8 cellular contexts compared by ENCODE assay signal in the genomic region with DNA sequence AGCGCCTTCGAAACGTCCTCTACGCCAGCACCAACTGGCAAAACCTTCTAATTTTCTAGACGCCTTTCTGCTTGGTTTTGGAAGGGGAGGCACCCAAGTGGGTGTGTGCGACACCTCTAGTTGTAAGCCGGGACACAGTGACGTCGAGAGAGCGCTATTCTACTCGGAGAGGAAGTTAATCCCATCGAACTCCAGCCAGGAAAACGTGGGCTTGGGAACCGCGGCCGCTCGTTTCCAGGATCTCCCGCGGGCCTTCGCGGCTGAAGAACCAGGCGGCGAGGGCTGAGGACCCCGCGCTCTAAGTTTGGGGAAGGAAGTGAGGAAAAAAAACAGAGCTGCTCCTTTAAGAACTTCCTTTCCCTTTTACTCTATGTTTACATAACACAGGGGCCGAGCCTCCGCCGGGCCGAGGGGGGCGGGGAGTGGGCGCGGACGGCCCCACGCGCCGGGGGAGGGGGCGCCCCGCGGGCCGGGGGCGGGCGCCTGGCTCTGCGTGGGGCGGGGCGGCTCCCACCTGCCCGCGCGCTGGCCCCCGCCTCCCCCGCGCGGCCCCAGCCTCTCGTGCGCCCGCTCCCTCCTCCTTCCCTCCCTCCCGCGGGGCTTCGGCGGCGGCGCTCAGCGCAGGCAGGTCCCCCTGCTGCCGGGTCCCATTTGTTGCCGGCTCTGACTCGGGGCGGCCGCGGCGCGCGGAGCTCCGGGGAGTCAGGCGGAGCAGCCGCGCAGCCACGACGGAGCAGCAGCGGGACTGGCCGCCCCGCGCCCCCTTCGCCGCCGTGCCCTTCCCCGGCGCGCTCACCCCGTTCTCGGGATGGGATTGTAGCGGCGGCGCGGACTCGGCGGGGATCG. TPM values are rescaled to one million over a fixed set of nuclear protein-coding genes. Genes with fewer than 3 reads are reported as not detected.
DNase-seq lines count a peak whose midpoint lies in the region; ATAC-seq and TF ChIP-seq lines count a peak whose summit lies in the region.

A gene with protein sequence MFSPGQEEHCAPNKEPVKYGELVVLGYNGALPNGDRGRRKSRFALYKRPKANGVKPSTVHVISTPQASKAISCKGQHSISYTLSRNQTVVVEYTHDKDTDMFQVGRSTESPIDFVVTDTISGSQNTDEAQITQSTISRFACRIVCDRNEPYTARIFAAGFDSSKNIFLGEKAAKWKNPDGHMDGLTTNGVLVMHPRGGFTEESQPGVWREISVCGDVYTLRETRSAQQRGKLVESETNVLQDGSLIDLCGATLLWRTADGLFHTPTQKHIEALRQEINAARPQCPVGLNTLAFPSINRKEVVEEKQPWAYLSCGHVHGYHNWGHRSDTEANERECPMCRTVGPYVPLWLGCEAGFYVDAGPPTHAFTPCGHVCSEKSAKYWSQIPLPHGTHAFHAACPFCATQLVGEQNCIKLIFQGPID (plus strand): TSS at position 647 of the 846 bp plus-strand sequence. CDS start 250 bp downstream, outside the sequence.

- peak within 1 kb of the TSS; percentile 70 for H3K4me3 ChIP-seq in fibroblast of mammary gland (ENCODE audit: control insufficient read depth, low read depth, low read length)

- H3K4me3 Mint-ChIP-seq in activated T-helper 2 cell treated with anti-CD3 and anti-CD28 coated beads, Interferon-gamma antibody, Interleukin-2, Interleukin-4, amounts not matched to agents 10 μg/mL and 5 μg/mL and 100 μg/mL, durations not matched to agents 14 hours and 24 hours and 36 hours (ENCODE audit: low read depth): peak within 1 kb of the TSS; percentile 88
- peak within 1 kb of the TSS; percentile 97 for H3K4me3 Mint-ChIP-seq in natural killer cell
- H3K4me3 Mint-ChIP-seq in stimulated activated naive B cell treated with anti-CD40 and anti-IgM and Interleukin-4, amounts not matched to agents 10 μg/mL and 1 μg/mL and 100 μg/mL, for 72 hours: peak within 1 kb of the TSS; percentile 96 to 99

- TF ChIP-seq CTCF in fibroblast of mammary gland (conservative IDR thresholded peaks at IDR 0.05; ENCODE audit: control insufficient read depth, insufficient read depth, low read depth, low read length) (no peak), natural killer cell (IDR thresholded peaks at IDR 0.05) (no peak)

- no peaks in the 10 kb centered on the region for H3K9me3 Mint-ChIP-seq in activated T-helper 2 cell treated with anti-CD3 and anti-CD28 coated beads, Interferon-gamma antibody, Interleukin-2, Interleukin-4, amounts not matched to agents 10 μg/mL and 5 μg/mL and 100 μg/mL, durations not matched to agents 14 hours and 24 hours and 36 hours
- no peaks in the 10 kb centered on the region for H3K9me3 Mint-ChIP-seq in natural killer cell
- H3K9me3 Mint-ChIP-seq in stimulated activated naive B cell treated with anti-CD40 and anti-IgM and Interleukin-4, amounts not matched to agents 10 μg/mL and 1 μg/mL and 100 μg/mL, for 72 hours: no peaks in the 10 kb centered on the region

- H3K27ac Mint-ChIP-seq in activated T-helper 2 cell treated with anti-CD3 and anti-CD28 coated beads, Interferon-gamma antibody, Interleukin-2, Interleukin-4, amounts not matched to agents 10 μg/mL and 5 μg/mL and 100 μg/mL, durations not matched to agents 14 hours and 24 hours and 36 hours: peak within 1 kb of the TSS; percentile 54
- H3K27ac Mint-ChIP-seq in natural killer cell: peak within 1 kb of the TSS; percentile 95 to 96
- H3K27ac Mint-ChIP-seq in stimulated activated naive B cell treated with anti-CD40 and anti-IgM and Interleukin-4, amounts not matched to agents 10 μg/mL and 1 μg/mL and 100 μg/mL, for 72 hours: peak within 1 kb of the TSS; percentile 86

- ATAC-seq in GM21528 (IDR thresholded peaks at IDR 0.05; ENCODE audit: low FRiP score, unreplicated experiment): peak; percentile 76
- ATAC-seq in natural killer cell: peak; percentile 86 to 94 (median 87)
- ATAC-seq in stimulated activated naive B cell treated with anti-CD40 and anti-IgM and Interleukin-4, amounts not matched to agents 10 μg/mL and 1 μg/mL and 100 μg/mL, for 72 hours (replicated peaks): peak; percentile 83 to 84

- no peaks in the 10 kb centered on the region for H3K36me3 Mint-ChIP-seq in activated T-helper 2 cell treated with anti-CD3 and anti-CD28 coated beads, Interferon-gamma antibody, Interleukin-2, Interleukin-4, amounts not matched to agents 10 μg/mL and 5 μg/mL and 100 μg/mL, durations not matched to agents 14 hours and 24 hours and 36 hours (ENCODE audit: low read depth)
- no peaks in the 10 kb centered on the region for H3K36me3 Mint-ChIP-seq in natural killer cell
- H3K36me3 Mint-ChIP-seq in stimulated activated naive B cell treated with anti-CD40 and anti-IgM and Interleukin-4, amounts not matched to agents 10 μg/mL and 1 μg/mL and 100 μg/mL, for 72 hours: no peaks in the 10 kb centered on the region

- intact Hi-C loops in activated T-helper 2 cell treated with anti-CD3 and anti-CD28 coated beads, Interferon-gamma antibody, Interleukin-2, Interleukin-4, amounts not matched to agents 10 μg/mL and 5 μg/mL and 100 μg/mL, durations not matched to agents 14 hours and 24 hours and 36 hours (cut with micrococcal nuclease): loop anchor here (10.0 kb wide), 1 partner anchor 113 kb away; no protein-coding TSS in a partner anchor
- intact Hi-C loops in natural killer cell (cut with micrococcal nuclease): loop anchor here (5.0 to 10.0 kb wide), 3 partner anchors 313 to 1149 kb away; a partner anchor contains a TSS

- peaks cover 22% of the 10 kb centered on the region for H3K4me1 Mint-ChIP-seq in activated T-helper 2 cell treated with anti-CD3 and anti-CD28 coated beads, Interferon-gamma antibody, Interleukin-2, Interleukin-4, amounts not matched to agents 10 μg/mL and 5 μg/mL and 100 μg/mL, durations not matched to agents 14 hours and 24 hours and 36 hours (ENCODE audit: low read depth)
- H3K4me1 Mint-ChIP-seq in natural killer cell: peaks cover 40 to 42% of the 10 kb centered on the region in 2 donors
- H3K4me1 Mint-ChIP-seq in stimulated activated naive B cell treated with anti-CD40 and anti-IgM and Interleukin-4, amounts not matched to agents 10 μg/mL and 1 μg/mL and 100 μg/mL, for 72 hours: peaks cover 32 to 41% of the 10 kb centered on the region in 2 donors

- DNase-seq in COR-L47 (lab: John Stamatoyannopoulos, UW) (peak; percentile 79), KBM-7 (peak; percentile 78), RPMI8226 (peak; percentile 51), fibroblast of mammary gland (ENCODE audit: low read depth) (peak; percentile 43), natural killer cell (peak; percentile 84)
- peak; percentile 62 for DNase-seq in activated T-helper 2 cell treated with anti-CD3 and anti-CD28 coated beads, Interferon-gamma antibody, Interleukin-2, Interleukin-4, amounts not matched to agents 10 μg/mL and 5 μg/mL and 100 μg/mL, durations not matched to agents 14 hours and 24 hours and 36 hours (ENCODE audit: low spot score)
- DNase-seq in stimulated activated naive B cell treated with anti-CD40 and anti-IgM and Interleukin-4, amounts not matched to agents 10 μg/mL and 1 μg/mL and 100 μg/mL, for 72 hours: peak; percentile 79

- in situ Hi-C loops in KBM-7 (cut with MboI; ENCODE audit: low pct_unique_long_range_greater_than_20kb, low sequenced_read_pairs): no loop called here

- peaks cover 46% of the 10 kb centered on the region for H3K27me3 Mint-ChIP-seq in activated T-helper 2 cell treated with anti-CD3 and anti-CD28 coated beads, Interferon-gamma antibody, Interleukin-2, Interleukin-4, amounts not matched to agents 10 μg/mL and 5 μg/mL and 100 μg/mL, durations not matched to agents 14 hours and 24 hours and 36 hours (ENCODE audit: low read depth)
- H3K27me3 Mint-ChIP-seq in natural killer cell (ENCODE audit: low read depth in 2 of 2): peaks cover under 1 to 5% of the 10 kb centered on the region in 2 donors
- H3K27me3 Mint-ChIP-seq in stimulated activated naive B cell treated with anti-CD40 and anti-IgM and Interleukin-4, amounts not matched to agents 10 μg/mL and 1 μg/mL and 100 μg/mL, for 72 hours: no peaks in the 10 kb centered on the region

RNA-seq across cellular contexts. Expression of the gene that starts here (rescaled TPM):
- total RNA-seq in activated T-helper 2 cell treated with anti-CD3 and anti-CD28 coated beads, Interferon-gamma antibody, Interleukin-2, Interleukin-4, amounts not matched to agents 10 μg/mL and 5 μg/mL and 100 μg/mL, durations not matched to agents 14 hours and 24 hours and 36 hours: 2.3 and 2.8 TPM in 2 replicates
- total RNA-seq in natural killer cell: 10 to 100 TPM; 16.4 to 25.0 (median 24.9) TPM

Comparison
In these comparisons a context has a peak if more than half of its experiments do, and no peak if none do; other contexts are left out.
1. Peak in every context shown above with its lines: DNase-seq, ATAC-seq and H3K4me3 ChIP-seq.